In the genomic region with DNA sequence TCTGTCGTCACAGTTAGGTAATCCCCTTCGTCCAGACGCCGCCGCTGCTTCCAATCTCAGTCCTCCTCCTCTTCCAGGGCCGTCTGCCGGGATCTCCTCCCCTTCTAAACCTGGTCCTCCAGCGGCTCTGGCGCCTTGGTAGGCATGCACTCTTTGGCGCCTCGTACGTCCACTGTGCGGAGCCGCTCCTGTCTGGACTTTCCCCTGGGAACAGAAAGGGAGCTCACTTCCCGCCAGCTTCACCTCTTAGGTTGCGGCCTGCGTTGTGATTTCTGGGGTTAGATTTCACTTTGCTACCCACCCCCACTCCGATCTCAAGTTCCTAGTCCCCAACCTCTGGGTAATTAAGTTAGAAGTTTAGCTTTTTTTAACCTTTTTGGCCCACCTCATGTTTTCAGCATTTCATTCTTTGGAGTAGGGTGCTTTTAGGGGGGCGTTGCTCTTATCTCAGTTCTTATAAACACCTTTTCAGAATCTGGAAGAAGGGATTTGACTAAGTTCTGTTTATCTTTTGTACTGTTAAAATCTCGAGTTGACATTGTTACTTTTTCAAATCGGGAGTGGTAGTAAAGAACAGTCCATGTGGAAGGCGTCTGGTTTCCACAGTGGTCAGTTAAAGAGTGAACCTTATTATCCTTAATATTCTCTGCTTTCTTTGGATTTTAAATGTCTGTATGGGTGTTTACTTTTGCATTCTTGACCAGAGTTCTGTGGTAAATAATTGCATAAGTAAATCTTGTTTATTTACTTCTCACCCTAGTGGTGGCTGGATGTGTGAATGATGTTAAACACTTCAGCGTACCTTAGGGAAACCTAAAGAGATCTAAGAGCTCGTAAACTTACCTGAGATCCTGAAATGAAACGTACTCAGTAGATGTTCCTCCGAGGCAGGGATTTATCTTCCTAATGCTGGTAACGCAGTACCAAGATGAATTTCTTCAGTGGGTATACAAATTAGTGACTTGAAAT, we compare ENCODE assay signal across 1 cellular context.
TF ChIP-seq lines count a peak whose summit lies in the region.

No MANE protein-coding gene starts in this region.

TF ChIP-seq in K562, 482 proteins besides CTCF, POLR2A, EP300 and RAD21 (continued from another document and continues in another):
- TF ChIP-seq TRIM25 (IDR thresholded peaks at IDR 0.05; ENCODE audit: borderline replicate concordance) (no peak), ZFPM2 (CRISPR knock-in tag; IDR thresholded peaks at IDR 0.05) (no peak), DNMT1 (IDR thresholded peaks at IDR 0.05) (no peak), HIVEP1 (CRISPR knock-in tag; IDR thresholded peaks at IDR 0.05) (no peak), JUN (IDR thresholded peaks at IDR 0.05; ENCODE audit: borderline replicate concordance, low read depth, low read length) (no peak), JUN (CRISPR knock-in tag; IDR thresholded peaks at IDR 0.05; ENCODE audit: borderline replicate concordance) (no peak), MEIS2 (IDR thresholded peaks at IDR 0.05; ENCODE audit: partially characterized antibody) (no peak), IFI16 (CRISPR knock-in tag; IDR thresholded peaks at IDR 0.05) (no peak), SRSF1 (IDR thresholded peaks at IDR 0.05; ENCODE audit: low read depth, low read length) (no peak), SP2 (IDR thresholded peaks at IDR 0.05; ENCODE audit: extremely low read depth, low read depth, low read length, poor library complexity, severe bottlenecking) (no peak), FOS (IDR thresholded peaks at IDR 0.05; ENCODE audit: extremely low read depth, insufficient read length) (no peak), ZFX (CRISPR knock-in tag; IDR thresholded peaks at IDR 0.05) (peak; percentile 53), ZNF77 (CRISPR knock-in tag; IDR thresholded peaks at IDR 0.05) (no peak), ZNF507 (tag; conservative IDR thresholded peaks at IDR 0.05) (no peak), U2AF1 (optimal IDR thresholded peaks at IDR 0.05; ENCODE audit: low read depth, low read length) (no peak), SRSF9 (IDR thresholded peaks at IDR 0.05; ENCODE audit: borderline replicate concordance, low read depth, low read length) (no peak), NFRKB (IDR thresholded peaks at IDR 0.05; ENCODE audit: low read depth) (0 out of 2 replicates have a peak, but pooled peaks have one; percentile 79), FOXA1 (IDR thresholded peaks at IDR 0.05; ENCODE audit: borderline replicate concordance) (no peak), ETV5 (CRISPR knock-in tag; IDR thresholded peaks at IDR 0.05; ENCODE audit: low read depth) (no peak), ZNF609 (CRISPR knock-in tag; IDR thresholded peaks at IDR 0.05; ENCODE audit: borderline replicate concordance) (no peak), ETS2 (tag; IDR thresholded peaks at IDR 0.05; ENCODE audit: borderline replicate concordance, poor library complexity, severe bottlenecking) (no peak), FOXK1 (CRISPR knock-in tag; IDR thresholded peaks at IDR 0.05; ENCODE audit: borderline replicate concordance) (no peak), NFATC3 (IDR thresholded peaks at IDR 0.05) (no peak), EGR1 (conservative IDR thresholded peaks at IDR 0.05) (no peak), NR4A1 (CRISPR knock-in tag; IDR thresholded peaks at IDR 0.05) (no peak), NR4A1 (tag; IDR thresholded peaks at IDR 0.05) (no peak), YY1 (IDR thresholded peaks at IDR 0.05; ENCODE audit: borderline replicate concordance in 1 of 3, control insufficient read depth in 1 of 3, extremely low read depth in 1 of 3, insufficient read depth in 3 of 3, insufficient read length in 1 of 3, insufficient replicate concordance in 2 of 3, low read depth in 1 of 3, low read length in 2 of 3) (no peak), COPS2 (conservative IDR thresholded peaks at IDR 0.05) (no peak), SMAD1 (IDR thresholded peaks at IDR 0.05; ENCODE audit: low read depth, low read length, partially characterized antibody) (no peak), BRCA1 (IDR thresholded peaks at IDR 0.05) (no peak), BRCA1 (CRISPR knock-in tag; IDR thresholded peaks at IDR 0.05) (no peak), CBX5 (IDR thresholded peaks at IDR 0.05; ENCODE audit: borderline replicate concordance, low read depth) (no peak), HMG20B (CRISPR knock-in tag; IDR thresholded peaks at IDR 0.05) (no peak), ZKSCAN8 (CRISPR knock-in tag; IDR thresholded peaks at IDR 0.05) (no peak), HDAC3 (IDR thresholded peaks at IDR 0.05; ENCODE audit: borderline replicate concordance, partially characterized antibody) (no peak)
- TF ChIP-seq, protein P1, sequence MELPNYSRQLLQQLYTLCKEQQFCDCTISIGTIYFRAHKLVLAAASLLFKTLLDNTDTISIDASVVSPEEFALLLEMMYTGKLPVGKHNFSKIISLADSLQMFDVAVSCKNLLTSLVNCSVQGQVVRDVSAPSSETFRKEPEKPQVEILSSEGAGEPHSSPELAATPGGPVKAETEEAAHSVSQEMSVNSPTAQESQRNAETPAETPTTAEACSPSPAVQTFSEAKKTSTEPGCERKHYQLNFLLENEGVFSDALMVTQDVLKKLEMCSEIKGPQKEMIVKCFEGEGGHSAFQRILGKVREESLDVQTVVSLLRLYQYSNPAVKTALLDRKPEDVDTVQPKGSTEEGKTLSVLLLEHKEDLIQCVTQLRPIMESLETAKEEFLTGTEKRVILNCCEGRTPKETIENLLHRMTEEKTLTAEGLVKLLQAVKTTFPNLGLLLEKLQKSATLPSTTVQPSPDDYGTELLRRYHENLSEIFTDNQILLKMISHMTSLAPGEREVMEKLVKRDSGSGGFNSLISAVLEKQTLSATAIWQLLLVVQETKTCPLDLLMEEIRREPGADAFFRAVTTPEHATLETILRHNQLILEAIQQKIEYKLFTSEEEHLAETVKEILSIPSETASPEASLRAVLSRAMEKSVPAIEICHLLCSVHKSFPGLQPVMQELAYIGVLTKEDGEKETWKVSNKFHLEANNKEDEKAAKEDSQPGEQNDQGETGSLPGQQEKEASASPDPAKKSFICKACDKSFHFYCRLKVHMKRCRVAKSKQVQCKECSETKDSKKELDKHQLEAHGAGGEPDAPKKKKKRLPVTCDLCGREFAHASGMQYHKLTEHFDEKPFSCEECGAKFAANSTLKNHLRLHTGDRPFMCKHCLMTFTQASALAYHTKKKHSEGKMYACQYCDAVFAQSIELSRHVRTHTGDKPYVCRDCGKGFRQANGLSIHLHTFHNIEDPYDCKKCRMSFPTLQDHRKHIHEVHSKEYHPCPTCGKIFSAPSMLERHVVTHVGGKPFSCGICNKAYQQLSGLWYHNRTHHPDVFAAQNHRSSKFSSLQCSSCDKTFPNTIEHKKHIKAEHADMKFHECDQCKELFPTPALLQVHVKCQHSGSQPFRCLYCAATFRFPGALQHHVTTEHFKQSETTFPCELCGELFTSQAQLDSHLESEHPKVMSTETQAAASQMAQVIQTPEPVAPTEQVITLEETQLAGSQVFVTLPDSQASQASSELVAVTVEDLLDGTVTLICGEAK (IDR thresholded peaks at IDR 0.05) = no peak
- TF ChIP-seq, protein P1 (CRISPR knock-in tag; IDR thresholded peaks at IDR 0.05) = no peak
- TF ChIP-seq, protein P2, sequence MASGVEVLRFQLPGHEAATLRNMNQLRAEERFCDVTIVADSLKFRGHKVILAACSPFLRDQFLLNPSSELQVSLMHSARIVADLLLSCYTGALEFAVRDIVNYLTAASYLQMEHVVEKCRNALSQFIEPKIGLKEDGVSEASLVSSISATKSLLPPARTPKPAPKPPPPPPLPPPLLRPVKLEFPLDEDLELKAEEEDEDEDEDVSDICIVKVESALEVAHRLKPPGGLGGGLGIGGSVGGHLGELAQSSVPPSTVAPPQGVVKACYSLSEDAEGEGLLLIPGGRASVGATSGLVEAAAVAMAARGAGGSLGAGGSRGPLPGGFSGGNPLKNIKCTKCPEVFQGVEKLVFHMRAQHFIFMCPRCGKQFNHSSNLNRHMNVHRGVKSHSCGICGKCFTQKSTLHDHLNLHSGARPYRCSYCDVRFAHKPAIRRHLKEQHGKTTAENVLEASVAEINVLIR (CRISPR knock-in tag; IDR thresholded peaks at IDR 0.05) = no peak
- TF ChIP-seq, protein P3, sequence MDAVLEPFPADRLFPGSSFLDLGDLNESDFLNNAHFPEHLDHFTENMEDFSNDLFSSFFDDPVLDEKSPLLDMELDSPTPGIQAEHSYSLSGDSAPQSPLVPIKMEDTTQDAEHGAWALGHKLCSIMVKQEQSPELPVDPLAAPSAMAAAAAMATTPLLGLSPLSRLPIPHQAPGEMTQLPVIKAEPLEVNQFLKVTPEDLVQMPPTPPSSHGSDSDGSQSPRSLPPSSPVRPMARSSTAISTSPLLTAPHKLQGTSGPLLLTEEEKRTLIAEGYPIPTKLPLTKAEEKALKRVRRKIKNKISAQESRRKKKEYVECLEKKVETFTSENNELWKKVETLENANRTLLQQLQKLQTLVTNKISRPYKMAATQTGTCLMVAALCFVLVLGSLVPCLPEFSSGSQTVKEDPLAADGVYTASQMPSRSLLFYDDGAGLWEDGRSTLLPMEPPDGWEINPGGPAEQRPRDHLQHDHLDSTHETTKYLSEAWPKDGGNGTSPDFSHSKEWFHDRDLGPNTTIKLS (IDR thresholded peaks at IDR 0.05; ENCODE audit: borderline replicate concordance, low read depth) = no peak
- TF ChIP-seq, protein P4, sequence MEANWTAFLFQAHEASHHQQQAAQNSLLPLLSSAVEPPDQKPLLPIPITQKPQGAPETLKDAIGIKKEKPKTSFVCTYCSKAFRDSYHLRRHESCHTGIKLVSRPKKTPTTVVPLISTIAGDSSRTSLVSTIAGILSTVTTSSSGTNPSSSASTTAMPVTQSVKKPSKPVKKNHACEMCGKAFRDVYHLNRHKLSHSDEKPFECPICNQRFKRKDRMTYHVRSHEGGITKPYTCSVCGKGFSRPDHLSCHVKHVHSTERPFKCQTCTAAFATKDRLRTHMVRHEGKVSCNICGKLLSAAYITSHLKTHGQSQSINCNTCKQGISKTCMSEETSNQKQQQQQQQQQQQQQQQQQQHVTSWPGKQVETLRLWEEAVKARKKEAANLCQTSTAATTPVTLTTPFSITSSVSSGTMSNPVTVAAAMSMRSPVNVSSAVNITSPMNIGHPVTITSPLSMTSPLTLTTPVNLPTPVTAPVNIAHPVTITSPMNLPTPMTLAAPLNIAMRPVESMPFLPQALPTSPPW (CRISPR knock-in tag; IDR thresholded peaks at IDR 0.05) = no peak
